34 cellular contexts compared by ENCODE assay signal in the genomic region with DNA sequence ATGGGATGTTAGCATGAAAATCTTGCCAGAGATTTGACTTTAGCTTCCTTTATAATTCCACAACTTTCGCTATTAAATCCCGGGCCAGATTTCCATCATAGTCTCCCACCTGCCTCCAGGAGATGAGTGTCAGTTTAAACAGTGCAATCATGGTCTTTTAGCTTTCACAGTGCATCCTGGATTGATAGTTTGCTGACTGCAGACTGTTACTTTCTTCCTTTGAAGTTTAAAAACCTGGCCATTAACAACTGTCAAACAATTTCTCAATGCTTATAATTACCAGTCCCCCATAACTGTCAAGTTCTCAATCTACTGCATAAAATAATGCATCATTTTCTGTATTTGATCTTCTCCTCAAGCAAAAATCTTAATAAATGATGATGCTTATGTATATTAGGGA.
"Had no signal": no experiment of that assay in that cellular context is flagged by ENCODE, and none has a peak within 500 bp of the region (broad histone marks: within the 10 kb centered on the region; RNA-seq: fewer than 3 reads in every experiment).

No MANE protein-coding gene starts in this region.

- H3K36me3 ChIP-seq: MG63 had no signal

- H3K4me2 ChIP-seq: KMS-11 had no signal

- H3K27ac ChIP-seq: KMS-11 had no signal

- H3K27me3 ChIP-seq: MG63 had no signal

- H3K9me3 ChIP-seq: MG63 had no signal

- DNase-seq: Karpas-422, Kasumi-1, MG63, MM.1S, MV-4-11, NCI-H1048, NCI-H1092, NCI-H1092 treated with DMSO at 0.1 percent for 48 hours, NCI-H1105, NCI-H1105 treated with DMSO at 0.1 percent for 48 hours, NCI-H1417, NCI-H1417 treated with DMSO at 0.1 percent for 48 hours, NCI-H1436, NCI-H1436 treated with DMSO at 0.1 percent for 48 hours, NCI-H146, NCI-H1694, NCI-H1694 treated with DMSO at 0.1 percent for 48 hours, NCI-H187, NCI-H187 treated with DMSO at 0.1 percent for 48 hours, NCI-H1930, NCI-H2029, NCI-H2029 treated with DMSO at 0.1 percent for 48 hours, NCI-H2081, NCI-H2081 treated with DMSO at 0.1 percent for 48 hours, NCI-H2107, NCI-H2171, NCI-H2171 treated with DMSO at 0.1 percent for 48 hours, NCI-H2227 treated with DMSO at 0.1 percent for 48 hours, NCI-H226, NCI-H345, NCI-H446, NCI-H446 treated with DMSO at 0.1 percent for 48 hours, NCI-H510A had no signal

- H3K4me3 ChIP-seq: MG63 had no signal

- H3K9ac ChIP-seq: KMS-11 had no signal
